Comparison of ENCODE assay signal across 1 cellular context in the genomic region with DNA sequence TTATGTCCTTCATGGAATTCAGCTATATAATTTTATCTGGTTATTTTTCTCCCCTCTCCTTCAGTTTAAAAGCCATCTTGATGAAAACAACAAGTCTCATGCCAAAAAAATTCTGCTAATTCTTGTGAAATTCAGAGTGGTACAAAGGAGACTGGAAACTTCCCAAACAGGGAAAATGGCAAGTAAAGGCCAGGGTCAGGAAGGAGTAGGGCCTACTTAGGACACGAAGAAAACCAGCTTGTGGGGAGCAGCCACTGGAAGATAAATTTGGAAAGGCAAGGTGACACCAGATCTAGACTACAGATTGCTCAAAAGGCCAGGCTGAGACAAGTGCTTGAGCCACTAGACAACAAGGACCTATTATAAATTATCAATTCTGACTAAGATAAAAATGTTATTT.
TF ChIP-seq lines count a peak whose summit lies in the region.

No MANE protein-coding gene starts in this region.

TF ChIP-seq in K562, 482 proteins besides CTCF, POLR2A, EP300 and RAD21:
- TF ChIP-seq MEIS2 (IDR thresholded peaks at IDR 0.05; ENCODE audit: partially characterized antibody) (peak; percentile 5), EWSR1 (IDR thresholded peaks at IDR 0.05; ENCODE audit: borderline replicate concordance, low read depth, partially characterized antibody) (no peak)
- TF ChIP-seq, protein P1, sequence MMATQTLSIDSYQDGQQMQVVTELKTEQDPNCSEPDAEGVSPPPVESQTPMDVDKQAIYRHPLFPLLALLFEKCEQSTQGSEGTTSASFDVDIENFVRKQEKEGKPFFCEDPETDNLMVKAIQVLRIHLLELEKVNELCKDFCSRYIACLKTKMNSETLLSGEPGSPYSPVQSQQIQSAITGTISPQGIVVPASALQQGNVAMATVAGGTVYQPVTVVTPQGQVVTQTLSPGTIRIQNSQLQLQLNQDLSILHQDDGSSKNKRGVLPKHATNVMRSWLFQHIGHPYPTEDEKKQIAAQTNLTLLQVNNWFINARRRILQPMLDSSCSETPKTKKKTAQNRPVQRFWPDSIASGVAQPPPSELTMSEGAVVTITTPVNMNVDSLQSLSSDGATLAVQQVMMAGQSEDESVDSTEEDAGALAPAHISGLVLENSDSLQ (IDR thresholded peaks at IDR 0.05), result 0 out of 2 replicates have a peak, but pooled peaks have one; percentile 8
